ENCODE assay signal across 8 cellular contexts in the genomic region with DNA sequence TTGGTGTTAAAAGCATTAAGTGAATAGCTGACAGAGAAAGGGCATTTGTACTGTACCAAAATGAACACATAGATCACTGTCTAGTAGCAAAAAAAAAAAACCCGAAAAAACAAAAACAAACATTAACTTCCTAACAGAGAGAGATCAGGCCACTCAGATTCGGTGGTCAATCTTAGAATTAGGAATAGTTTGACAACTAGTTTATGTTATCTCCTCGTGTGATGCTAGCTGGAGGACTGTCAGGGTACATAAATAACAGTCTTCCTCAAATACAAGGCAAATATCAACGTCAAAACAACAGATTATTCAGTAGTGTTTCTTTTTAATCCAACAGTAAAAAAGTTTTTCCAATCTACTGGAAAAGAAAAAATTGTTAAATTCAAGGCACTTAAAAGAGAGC. TPM values are rescaled to one million over a fixed set of nuclear protein-coding genes. Genes with fewer than 3 reads are reported as not detected.
DNase-seq lines count a peak whose midpoint lies in the region; ATAC-seq and TF ChIP-seq lines count a peak whose summit lies in the region.

No MANE protein-coding gene starts in this region.

- H3K36me3 ChIP-seq in GM06990 (ENCODE audit: control insufficient read depth, insufficient read depth, low read length), result no peaks in the 10 kb centered on the region; the same call in 1 of the 2 replicates
- H3K36me3 ChIP-seq in SU-DHL-6 (ENCODE audit: low read length), result no peaks in the 10 kb centered on the region

- DNase-seq in GM06990 (ENCODE audit: extremely low read depth, insufficient read length), result no peak
- DNase-seq in fibroblast of villous mesenchyme (ENCODE audit: low read depth), result no peak
- no peak for DNase-seq in retinal pigment epithelial cell (ENCODE audit: low read depth)
- DNase-seq in iPS-NIHi7 (ENCODE audit: extremely low spot score), result no peak
- no peak for DNase-seq in CD1c-positive myeloid dendritic cell (ENCODE audit: extremely low spot score)
- no peak for DNase-seq in NCI-H1930 (lab: John Stamatoyannopoulos, UW)

- H3K79me2 ChIP-seq in SU-DHL-6 (ENCODE audit: insufficient read depth, low read length), result peaks cover 48% of the 10 kb centered on the region

- peak overlapping the region; percentile 78 for H3K4me2 ChIP-seq in SU-DHL-6 (ENCODE audit: low read depth, low read length, poor library complexity, severe bottlenecking)

- H3F3A ChIP-seq in SU-DHL-6 (ENCODE audit: insufficient read depth), result peaks cover 10% of the 10 kb centered on the region; the same call in 1 of the 2 replicates

- ATAC-seq in HG03342 (IDR thresholded peaks at IDR 0.05; ENCODE audit: unreplicated experiment), result no peak

- no peak overlapping the region for H3K27ac ChIP-seq in SU-DHL-6 (ENCODE audit: low read depth, low read length)

- no peaks in the 10 kb centered on the region for H3K9me2 ChIP-seq in SU-DHL-6 (replicated peaks; ENCODE audit: insufficient read depth, low read length)

- no peaks in the 10 kb centered on the region for H3K9me3 ChIP-seq in SU-DHL-6 (ENCODE audit: insufficient read depth, low read length)

- peak overlapping the region; percentile 90 for H3K9ac ChIP-seq in SU-DHL-6 (ENCODE audit: low read length)

- no peak overlapping the region for H2AFZ ChIP-seq in SU-DHL-6 (ENCODE audit: low read depth, low read length, severe bottlenecking)

- H3K27me3 ChIP-seq in GM06990 (replicated peaks; ENCODE audit: control insufficient read depth, insufficient read depth, low read length) (no peaks in the 10 kb centered on the region), SU-DHL-6 (ENCODE audit: low read length) (no peaks in the 10 kb centered on the region)

- no peaks in the 10 kb centered on the region for H4K20me1 ChIP-seq in SU-DHL-6 (ENCODE audit: low read depth, low read length)

- H3K4me3 ChIP-seq in GM06990 (replicated peaks; ENCODE audit: low read depth, low read length), result peak overlapping the region; percentile 86
- H3K4me3 ChIP-seq in SU-DHL-6 (ENCODE audit: insufficient read depth, low read length, poor library complexity, severe bottlenecking), result peak overlapping the region; percentile 92
- H3K4me3 ChIP-seq in fibroblast of villous mesenchyme (ENCODE audit: low read depth, low read length), result peak overlapping the region; percentile 80
- peak overlapping the region; percentile 85 for H3K4me3 ChIP-seq in retinal pigment epithelial cell (ENCODE audit: low read length)

- no peak for TF ChIP-seq CTCF in GM06990 (IDR thresholded peaks at IDR 0.05; ENCODE audit: insufficient read depth, low read length, poor library complexity, severe bottlenecking)
- no peak for TF ChIP-seq CTCF in SU-DHL-6 (IDR thresholded peaks at IDR 0.05; ENCODE audit: insufficient read depth, low read length, poor library complexity, severe bottlenecking)
- no peak for TF ChIP-seq CTCF in fibroblast of villous mesenchyme (IDR thresholded peaks at IDR 0.05; ENCODE audit: insufficient read depth, low read depth, low read length)
- no peak for TF ChIP-seq CTCF in retinal pigment epithelial cell (conservative IDR thresholded peaks at IDR 0.05; ENCODE audit: low read depth, low read length)

RNA-seq across cellular contexts. Expression of a gene that starts 1.7 kb away (rescaled TPM):
- total RNA-seq in fibroblast of villous mesenchyme, result 13.5 and 24.2 TPM in 2 replicates
